Comparison of ENCODE assay signal across 8 cellular contexts in the genomic region with DNA sequence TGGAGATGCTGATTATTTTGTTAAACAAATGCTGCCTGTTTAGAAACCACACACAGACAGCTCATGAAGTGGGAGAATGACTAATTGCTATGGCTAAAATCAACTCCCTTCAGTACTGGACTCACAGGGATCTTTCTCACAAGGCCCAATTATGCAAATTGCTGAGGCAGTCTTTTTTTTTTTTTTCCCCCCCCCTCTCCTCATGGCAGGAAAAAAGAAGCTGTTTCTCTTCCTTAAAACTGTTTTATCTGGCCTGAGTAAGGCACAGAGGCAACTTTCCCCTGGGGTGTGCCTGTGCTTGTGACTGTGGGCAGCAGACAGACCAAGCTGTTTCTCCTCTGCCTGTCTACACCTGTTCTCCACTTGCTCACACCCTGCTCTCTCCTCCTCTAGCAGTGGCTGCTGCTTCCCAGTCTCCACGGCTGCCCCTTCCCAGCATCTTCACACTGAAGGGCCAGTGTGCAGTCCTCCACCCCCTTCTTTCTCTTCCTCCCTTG.
A peak's percentile ranks its signal among the peaks of the same experiment; 100 is the strongest.
DNase-seq lines count a peak whose midpoint lies in the region; ATAC-seq and TF ChIP-seq lines count a peak whose summit lies in the region.

No MANE protein-coding gene starts in this region.

- H3K4me2 ChIP-seq in hepatocyte, result no peak overlapping the region

- 69% methylated on average over 1 of the region's 1 CpG for WGBS in hepatocyte (ENCODE audit: low lambda C conversion rate, missing lambda C conversion rate)

- peak overlapping the region; percentile 30 for H3K4me3 Mint-ChIP-seq in T-helper 1 cell treated with Interleukin-12 subunit alpha and Interleukin-12 subunit beta and Interleukin-4 antibody, amounts not matched to agents 30 μg/mL and 1 μg/mL, for 36 hours
- H3K4me3 Mint-ChIP-seq in nephron progenitor cell, result no peak overlapping the region

- DNase-seq in T-helper 1 cell (no peak), astrocyte of the hippocampus (ENCODE audit: low read depth, low spot score) (peak; percentile 87), myocyte (ENCODE audit: low read depth) (peak; percentile 77), hepatocyte (ENCODE audit: low spot score) (no peak), nephron progenitor cell (no peak), GM10266 (ENCODE audit: extremely low spot score) (no peak)

- H3K4me3 ChIP-seq in hepatocyte, result no peak overlapping the region

- H4K20me1 ChIP-seq in hepatocyte (ENCODE audit: insufficient read depth, poor library complexity, severe bottlenecking), result no peaks in the 10 kb centered on the region

- H3K4me1 Mint-ChIP-seq in T-helper 1 cell treated with Interleukin-12 subunit alpha and Interleukin-12 subunit beta and Interleukin-4 antibody, amounts not matched to agents 30 μg/mL and 1 μg/mL, for 36 hours (ENCODE audit: low read depth), result peaks cover 55% of the 10 kb centered on the region
- peaks cover 42% of the 10 kb centered on the region for H3K4me1 Mint-ChIP-seq in nephron progenitor cell

- no peaks in the 10 kb centered on the region for H3K36me3 ChIP-seq in hepatocyte (replicated peaks; ENCODE audit: insufficient read depth, low read depth)

- H3K27ac ChIP-seq in hepatocyte, result no peak overlapping the region

- H3K9me3 ChIP-seq in hepatocyte (ENCODE audit: low read depth), result no peaks in the 10 kb centered on the region

- peaks cover 5% of the 10 kb centered on the region for H3K36me3 Mint-ChIP-seq in T-helper 1 cell treated with Interleukin-12 subunit alpha and Interleukin-12 subunit beta and Interleukin-4 antibody, amounts not matched to agents 30 μg/mL and 1 μg/mL, for 36 hours (ENCODE audit: low read depth)
- H3K36me3 Mint-ChIP-seq in nephron progenitor cell (ENCODE audit: low read depth), result no peaks in the 10 kb centered on the region

- no peaks in the 10 kb centered on the region for H3K79me2 ChIP-seq in hepatocyte

- TF ChIP-seq CTCF in hepatocyte (IDR thresholded peaks at IDR 0.05; ENCODE audit: poor library complexity) (no peak), nephron progenitor cell (IDR thresholded peaks at IDR 0.05) (no peak), GM10266 (IDR thresholded peaks at IDR 0.05; ENCODE audit: control insufficient read depth, insufficient read depth, low read depth, missing control alignments) (no peak)

- no peak overlapping the region for H2AFZ ChIP-seq in hepatocyte

- no peaks in the 10 kb centered on the region for H3K9me2 ChIP-seq in hepatocyte (replicated peaks; ENCODE audit: insufficient read depth)

- H3K4me1 ChIP-seq in hepatocyte (ENCODE audit: insufficient read depth), result peaks cover 32% of the 10 kb centered on the region

- H3K27me3 ChIP-seq in hepatocyte, result no peaks in the 10 kb centered on the region

- ATAC-seq in HG03442 (IDR thresholded peaks at IDR 0.05; ENCODE audit: unreplicated experiment), result peak; percentile 44

- peaks cover 44% of the 10 kb centered on the region for H3K27me3 Mint-ChIP-seq in T-helper 1 cell treated with Interleukin-12 subunit alpha and Interleukin-12 subunit beta and Interleukin-4 antibody, amounts not matched to agents 30 μg/mL and 1 μg/mL, for 36 hours (ENCODE audit: low read depth)
- H3K27me3 Mint-ChIP-seq in nephron progenitor cell (ENCODE audit: low read depth, poor library complexity), result peaks cover 1% of the 10 kb centered on the region

- H3K27ac Mint-ChIP-seq in T-helper 1 cell treated with Interleukin-12 subunit alpha and Interleukin-12 subunit beta and Interleukin-4 antibody, amounts not matched to agents 30 μg/mL and 1 μg/mL, for 36 hours, result peak overlapping the region; percentile 55
- H3K27ac Mint-ChIP-seq in nephron progenitor cell, result no peak overlapping the region

- peaks cover 5% of the 10 kb centered on the region for H3K9me3 Mint-ChIP-seq in T-helper 1 cell treated with Interleukin-12 subunit alpha and Interleukin-12 subunit beta and Interleukin-4 antibody, amounts not matched to agents 30 μg/mL and 1 μg/mL, for 36 hours
- no peaks in the 10 kb centered on the region for H3K9me3 Mint-ChIP-seq in nephron progenitor cell

Comparison
In these comparisons a context has a peak if more than half of its experiments do, and no peak if none do; other contexts are left out.
1. DNase-seq: peak in astrocyte of the hippocampus (single experiment) and myocyte (single experiment); none in T-helper 1 cell (0 of 5), hepatocyte (single experiment), nephron progenitor cell (single experiment) and GM10266 (single experiment).